In the genomic region with DNA sequence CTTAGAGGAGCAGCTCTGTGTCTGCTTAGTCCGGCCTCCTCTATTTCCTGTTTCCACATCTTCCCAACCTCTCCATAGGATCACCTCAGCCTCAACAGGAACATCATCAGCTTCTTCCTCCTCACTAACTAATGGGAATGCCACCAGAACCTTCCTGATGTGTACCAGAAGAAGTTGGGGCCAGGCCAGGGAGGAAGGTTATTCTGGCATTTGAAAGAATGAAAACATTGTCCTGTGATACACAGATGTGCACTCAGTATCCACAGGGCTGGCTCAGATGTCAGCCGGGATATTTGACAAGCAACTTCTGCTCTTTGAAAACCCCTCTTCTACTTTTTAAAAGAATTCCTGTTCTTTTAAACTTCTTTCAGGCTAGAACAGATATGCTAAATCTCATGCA, we compare ENCODE assay signal across 18 cellular contexts.
A peak's percentile ranks its signal among the peaks of the same experiment; 100 is the strongest.
DNase-seq lines count a peak whose midpoint lies in the region; ATAC-seq, FAIRE-seq and TF ChIP-seq lines count a peak whose summit lies in the region.
"Had no signal": no experiment of that assay in that cellular context is flagged by ENCODE, and none has a peak within 500 bp of the region (broad histone marks: within the 10 kb centered on the region; RNA-seq: fewer than 3 reads in every experiment).

No MANE protein-coding gene starts in this region.

- H3K27me3 ChIP-seq in left ventricle myocardium inferior (ENCODE audit: low read depth) (peaks cover 51% of the 10 kb centered on the region), right atrium auricular region (no peaks in the 10 kb centered on the region), osteoblast (ENCODE audit: insufficient read depth, low read length) (no peaks in the 10 kb centered on the region)

- FAIRE-seq in urothelium cell line (lab: Jason Lieb, UNC) = peak; percentile 63
- FAIRE-seq: GM12892 had no signal

- H3K4me2 ChIP-seq in osteoblast (ENCODE audit: insufficient read depth, low read length) = no peak overlapping the region

- TF ChIP-seq CTCF in left ventricle myocardium inferior (IDR thresholded peaks at IDR 0.05; ENCODE audit: borderline replicate concordance) (no peak), right atrium auricular region (IDR thresholded peaks at IDR 0.05) (no peak), choroid plexus epithelial cell (conservative IDR thresholded peaks at IDR 0.05; ENCODE audit: low read depth, low read length) (no peak), osteoblast (IDR thresholded peaks at IDR 0.05; ENCODE audit: extremely low read depth, low read depth, low read length) (no peak)

- H3K4me1 ChIP-seq in left ventricle myocardium inferior (no peaks in the 10 kb centered on the region), right atrium auricular region (peaks cover 0 to 7% of the 10 kb centered on the region in 2 donors), osteoblast (ENCODE audit: insufficient read depth, low read length) (peaks cover 53% of the 10 kb centered on the region)

- H3K9me3 ChIP-seq in left ventricle myocardium inferior (replicated peaks) (no peaks in the 10 kb centered on the region), right atrium auricular region (no peaks in the 10 kb centered on the region), osteoblast (ENCODE audit: low read depth, low read length) (no peaks in the 10 kb centered on the region)

- no peak for ATAC-seq in HG02852 (IDR thresholded peaks at IDR 0.05; ENCODE audit: unreplicated experiment)

- no peaks in the 10 kb centered on the region for H3K79me2 ChIP-seq in osteoblast (ENCODE audit: insufficient read depth, low read length)

- H4K20me1 ChIP-seq in osteoblast (ENCODE audit: insufficient read depth, low read length) = no peaks in the 10 kb centered on the region

- H3K27ac ChIP-seq in left ventricle myocardium inferior (replicated peaks) = peak overlapping the region; percentile 29
- H3K27ac ChIP-seq in right atrium auricular region = no peak overlapping the region
- no peak overlapping the region for H3K27ac ChIP-seq in osteoblast (ENCODE audit: low read depth, low read length)

- no peak overlapping the region for H3K4me3 ChIP-seq in left ventricle myocardium inferior
- no peak overlapping the region for H3K4me3 ChIP-seq in right atrium auricular region
- H3K4me3 ChIP-seq in choroid plexus epithelial cell (ENCODE audit: low read depth, low read length) = no peak overlapping the region
- no peak overlapping the region for H3K4me3 ChIP-seq in osteoblast (ENCODE audit: insufficient read depth, low read length)

- peak overlapping the region; percentile 14 for H2AFZ ChIP-seq in osteoblast (ENCODE audit: low read length)

- intact Hi-C loops in left ventricle myocardium inferior (cut with micrococcal nuclease) = no loop called here

- DNase-seq in left ventricle myocardium inferior (no peak), right atrium auricular region (ENCODE audit: low spot score) (no peak), choroid plexus epithelial cell (ENCODE audit: low read depth) (peak; percentile 37), osteoblast (ENCODE audit: insufficient read length, low spot score, missing footprints) (no peak), urothelium cell line (ENCODE audit: low spot score) (no peak), AG08395 (ENCODE audit: low spot score) (no peak), NCI-H1436 (lab: John Stamatoyannopoulos, UW) (no peak)
- DNase-seq: 8988T; Calu3; CD4-positive, alpha-beta T cell; GDM1; GOT3; KBM-7; NCI-H1048; NCI-H446; Right ventricle myocardium superior had no signal

- no peaks in the 10 kb centered on the region for H3K36me3 ChIP-seq in left ventricle myocardium inferior
- H3K36me3 ChIP-seq in right atrium auricular region = no peaks in the 10 kb centered on the region
- H3K36me3 ChIP-seq in osteoblast (ENCODE audit: insufficient read depth, low read length) = no peaks in the 10 kb centered on the region
